Comparison of ENCODE assay signal across 16 cellular contexts in the genomic region with DNA sequence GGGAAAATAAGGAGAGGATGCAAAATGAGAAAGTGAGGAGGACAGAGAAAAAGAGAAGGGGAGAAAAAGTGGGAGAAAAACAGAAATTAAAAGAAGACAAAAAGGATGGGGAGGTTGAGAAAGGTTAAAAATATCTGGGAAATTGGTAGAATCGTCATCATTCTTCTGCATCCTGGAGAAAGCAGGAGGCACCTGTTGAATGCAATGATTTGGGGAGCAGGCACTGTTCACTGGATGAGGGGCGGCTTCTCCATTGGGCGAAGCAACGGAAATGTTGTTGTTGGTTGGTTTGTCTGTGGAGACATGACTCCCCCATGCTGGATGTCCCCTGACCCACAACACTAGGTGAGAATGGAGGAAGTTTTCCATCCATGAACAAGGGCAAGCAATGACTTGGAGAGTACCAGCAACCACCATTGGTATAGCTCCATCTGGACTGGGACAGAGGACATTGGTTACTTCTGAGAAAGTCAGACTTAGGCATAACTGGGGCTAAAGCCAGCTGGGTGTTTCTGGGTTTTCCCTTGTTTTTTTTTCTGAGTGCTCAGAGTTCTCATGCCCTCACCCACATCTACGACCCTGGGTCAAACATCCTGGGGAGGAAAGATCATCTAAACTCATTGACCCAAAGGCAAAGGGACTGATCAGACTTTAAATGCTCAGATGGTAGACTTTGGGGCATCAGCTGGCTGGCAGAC. TPM values are rescaled to one million over a fixed set of nuclear protein-coding genes. Genes with fewer than 3 reads are reported as not detected.
DNase-seq lines count a peak whose midpoint lies in the region; ATAC-seq and TF ChIP-seq lines count a peak whose summit lies in the region.
"Had no signal": no experiment of that assay in that cellular context is flagged by ENCODE, and none has a peak within 500 bp of the region (broad histone marks: within the 10 kb centered on the region; RNA-seq: fewer than 3 reads in every experiment).

No MANE protein-coding gene starts in this region.

- DNase-seq in activated CD4-positive, alpha-beta T cell treated with anti-CD3 and anti-CD28 coated beads for 36 hours: no peak
- no peak for DNase-seq in activated CD4-positive, alpha-beta T cell treated with anti-CD3 and anti-CD28 coated beads for 48 hours
- DNase-seq in T-cell (no peak), osteoblast (ENCODE audit: insufficient read length, low spot score, missing footprints) (peak; percentile 65), lower lobe of right lung (no peak), G401 (ENCODE audit: low spot score) (no peak)
- DNase-seq: activated gamma-delta T cell treated with Interleukin-2 at 50 U/mL for 16 hours, NCI-H2081 treated with DMSO at 0.1 percent for 48 hours, NCI-H748 treated with DMSO at 0.1 percent for 48 hours, upper lobe of left lung had no signal

- CTCF ChIA-PET in activated CD4-positive, alpha-beta T cell treated with anti-CD3 and anti-CD28 coated beads for 36 hours (lab: Charles Lee): interaction anchor here (0.6 to 1.7 kb wide), 10 partner anchors 14 to 210 kb away, joined by 3 to 5 read pairs (median 4); no protein-coding TSS in a partner anchor
- CTCF ChIA-PET in T-cell (lab: Charles Lee): no interaction called here

- TF ChIP-seq CTCF in osteoblast (IDR thresholded peaks at IDR 0.05; ENCODE audit: extremely low read depth, low read depth, low read length) (no peak), lower lobe of right lung (IDR thresholded peaks at IDR 0.05) (no peak)

- H3K4me3 ChIP-seq in osteoblast (ENCODE audit: insufficient read depth, low read length): no peak overlapping the region
- no peak overlapping the region for H3K4me3 ChIP-seq in lower lobe of right lung
- H3K4me3 ChIP-seq: cardiac muscle cell, right atrium auricular region, upper lobe of left lung had no signal

- H3K79me2 ChIP-seq in osteoblast (ENCODE audit: insufficient read depth, low read length): no peaks in the 10 kb centered on the region

- no peaks in the 10 kb centered on the region for H3K36me3 Mint-ChIP-seq in activated CD4-positive, alpha-beta T cell treated with anti-CD3 and anti-CD28 coated beads for 36 hours (ENCODE audit: low read depth)
- no peaks in the 10 kb centered on the region for H3K36me3 Mint-ChIP-seq in T-cell

- peak overlapping the region; percentile 92 for H3K27ac Mint-ChIP-seq in activated CD4-positive, alpha-beta T cell treated with anti-CD3 and anti-CD28 coated beads for 36 hours
- peak overlapping the region; percentile 79 to 88 for H3K27ac Mint-ChIP-seq in T-cell

- H3K4me2 ChIP-seq in osteoblast (ENCODE audit: insufficient read depth, low read length): no peak overlapping the region

- no peaks in the 10 kb centered on the region for H3K4me1 ChIP-seq in osteoblast (ENCODE audit: insufficient read depth, low read length)
- H3K4me1 ChIP-seq in lower lobe of right lung: no peaks in the 10 kb centered on the region
- H3K4me1 ChIP-seq: right atrium auricular region, upper lobe of left lung had no signal

- POLR2A ChIA-PET in activated CD4-positive, alpha-beta T cell treated with anti-CD3 and anti-CD28 coated beads for 36 hours (lab: Charles Lee): interaction anchor here (0.5 to 1.1 kb wide), 5 partner anchors 14 to 264 kb away, joined by 3 to 9 read pairs (median 3); no protein-coding TSS in a partner anchor
- POLR2A ChIA-PET in T-cell (lab: Charles Lee): interaction anchor here in 1 of 2 donors (1.1 kb wide), 1 partner anchor 10 kb away, joined by 3 read pairs; no protein-coding TSS in a partner anchor

- H3K27me3 Mint-ChIP-seq in activated CD4-positive, alpha-beta T cell treated with anti-CD3 and anti-CD28 coated beads for 36 hours: no peaks in the 10 kb centered on the region
- no peaks in the 10 kb centered on the region for H3K27me3 Mint-ChIP-seq in T-cell

- no peaks in the 10 kb centered on the region for H3K9me3 ChIP-seq in osteoblast (ENCODE audit: low read depth, low read length)
- no peaks in the 10 kb centered on the region for H3K9me3 ChIP-seq in lower lobe of right lung
- H3K9me3 ChIP-seq: right atrium auricular region, upper lobe of left lung had no signal

- no peak for ATAC-seq in activated CD4-positive, alpha-beta T cell treated with anti-CD3 and anti-CD28 coated beads for 36 hours
- ATAC-seq in GM19463 (IDR thresholded peaks at IDR 0.05; ENCODE audit: unreplicated experiment): peak; percentile 34
- no peak for ATAC-seq in T-cell (replicated peaks in 1 of 4)
- ATAC-seq in HG02763 (IDR thresholded peaks at IDR 0.05; ENCODE audit: unreplicated experiment): no peak
- no peak for ATAC-seq in lower lobe of right lung

- intact Hi-C loops in activated CD4-positive, alpha-beta T cell treated with anti-CD3 and anti-CD28 coated beads for 36 hours (cut with DNase I, micrococcal nuclease): loop anchor here (1.0 to 2.0 kb wide), 4 partner anchors 18 to 87 kb away; no protein-coding TSS in a partner anchor
- intact Hi-C loops in lower lobe of right lung (cut with DNase I): no loop called here

- no peak overlapping the region for H2AFZ ChIP-seq in osteoblast (ENCODE audit: low read length)

- H3K4me1 Mint-ChIP-seq in activated CD4-positive, alpha-beta T cell treated with anti-CD3 and anti-CD28 coated beads for 36 hours: peaks cover 69% of the 10 kb centered on the region
- peaks cover 59 to 64% (median 61%) of the 10 kb centered on the region in 3 donors for H3K4me1 Mint-ChIP-seq in T-cell
- H3K4me1 Mint-ChIP-seq: neural crest cell had no signal

- no peaks in the 10 kb centered on the region for H3K9me3 Mint-ChIP-seq in activated CD4-positive, alpha-beta T cell treated with anti-CD3 and anti-CD28 coated beads for 36 hours (ENCODE audit: low read depth)
- peaks cover 0 to under 1% (median 0%) of the 10 kb centered on the region in 3 donors for H3K9me3 Mint-ChIP-seq in T-cell

- H3K27ac ChIP-seq in osteoblast (ENCODE audit: low read depth, low read length) (no peak overlapping the region), lower lobe of right lung (no peak overlapping the region)
- H3K27ac ChIP-seq: cardiac muscle cell, right atrium auricular region, RWPE1, upper lobe of left lung had no signal

- H3K36me3 ChIP-seq in osteoblast (ENCODE audit: insufficient read depth, low read length) (no peaks in the 10 kb centered on the region), lower lobe of right lung (no peaks in the 10 kb centered on the region)
- H3K36me3 ChIP-seq: cardiac muscle cell, right atrium auricular region, upper lobe of left lung had no signal

- no peaks in the 10 kb centered on the region for H4K20me1 ChIP-seq in osteoblast (ENCODE audit: insufficient read depth, low read length)

- H3K4me3 Mint-ChIP-seq in activated CD4-positive, alpha-beta T cell treated with anti-CD3 and anti-CD28 coated beads for 36 hours: peak overlapping the region; percentile 58
- peak overlapping the region in 2 of 3 donors; percentile 55 to 67 for H3K4me3 Mint-ChIP-seq in T-cell
- H3K4me3 Mint-ChIP-seq: neural crest cell had no signal

- in situ Hi-C loops in G401 (cut with HindIII; ENCODE audit: low sequenced_read_pairs): no loop called here

- H3K27me3 ChIP-seq in osteoblast (ENCODE audit: insufficient read depth, low read length) (no peaks in the 10 kb centered on the region), lower lobe of right lung (ENCODE audit: low read depth) (no peaks in the 10 kb centered on the region)
- H3K27me3 ChIP-seq: cardiac muscle cell, right atrium auricular region, upper lobe of left lung had no signal

RNA-seq across cellular contexts. Expression of a gene that starts 11.9 kb away (rescaled TPM):
- total RNA-seq in activated CD4-positive, alpha-beta T cell treated with anti-CD3 and anti-CD28 coated beads for 36 hours: 100 to 1,000 TPM; 357 to 435 TPM
- total RNA-seq in T-cell: 1,000 to 10,000 TPM in 1 of 5 donors, 100 to 1,000 TPM in 4; 732 to 1,108 (median 781) TPM
- total RNA-seq in osteoblast: 238 and 268 TPM in 2 replicates
- 613 TPM for total RNA-seq in lower lobe of right lung
- 0.80 and 6.8 TPM in 2 replicates for total RNA-seq in G401 (2014; rRNA removed; shearing (Covaris generic))

Comparison
In these comparisons a context has a peak if more than half of its experiments do, and no peak if none do; other contexts are left out.
1. RNA of a gene that starts 11.9 kb away (total RNA-seq): 732 to 1,108 TPM in T-cell, 613 TPM in lower lobe of right lung (single experiment), 357 to 435 TPM in activated CD4-positive, alpha-beta T cell treated with anti-CD3 and anti-CD28 coated beads for 36 hours and 238 to 268 TPM in osteoblast; 0.80 to 6.8 TPM in G401; every median in the first group is over 10 times any median in the second.